8 cellular contexts compared by ENCODE assay signal in the genomic region with DNA sequence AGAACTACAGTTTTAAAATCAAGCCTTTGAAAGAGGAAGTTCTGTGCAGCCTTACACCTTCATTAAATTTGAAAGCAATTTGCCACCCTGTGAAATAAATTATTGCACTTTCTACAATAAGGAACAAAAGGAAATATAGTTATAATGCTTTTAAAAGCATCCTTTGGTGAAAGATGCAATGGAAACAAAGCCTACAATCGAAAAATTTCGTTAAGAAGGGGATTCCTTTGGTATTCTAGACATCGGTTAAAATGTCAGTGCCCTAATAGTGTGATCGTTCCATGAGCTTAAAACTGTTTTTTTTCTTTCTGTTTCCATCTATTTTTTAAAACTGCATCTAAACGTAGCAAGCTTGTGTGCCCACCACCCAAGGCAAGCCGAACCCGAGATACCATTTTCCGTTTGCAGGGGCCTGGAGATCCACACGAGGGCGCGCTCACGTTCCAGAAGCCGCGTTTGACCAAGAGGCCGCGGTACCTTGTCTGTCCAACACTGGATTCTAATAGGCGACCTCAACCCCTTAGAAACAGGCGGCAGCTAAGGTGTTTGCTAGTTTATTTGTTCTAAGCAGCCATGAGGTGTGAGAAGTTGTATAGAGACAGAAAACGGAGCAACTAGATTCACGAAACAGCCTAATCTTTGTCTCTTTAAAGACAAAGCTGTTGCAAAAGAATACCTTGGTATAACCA. TPM values are rescaled to one million over a fixed set of nuclear protein-coding genes. Genes with fewer than 3 reads are reported as not detected.
DNase-seq lines count a peak whose midpoint lies in the region; ATAC-seq and TF ChIP-seq lines count a peak whose summit lies in the region.

No MANE protein-coding gene starts in this region.

- CTCF ChIA-PET in Panc1 (lab: Charles Lee): interaction anchor here (0.6 to 0.7 kb wide), 2 partner anchors 10 to 1036 kb away, joined by 3 to 4 read pairs; no protein-coding TSS in a partner anchor

- DNase-seq in D341Med (ENCODE audit: low spot score) (peak; percentile 69), Panc1 (ENCODE audit: low read depth, low spot score) (no peak), fibroblast of pulmonary artery (ENCODE audit: low read depth) (peak; percentile 47), tibial artery (no peak), vagina (ENCODE audit: extremely low spot score in 2 of 2) (no peak)
- DNase-seq in effector CD4-positive, alpha-beta T cell: no peak

- H3K4me1 ChIP-seq in Panc1 (ENCODE audit: control insufficient read depth, insufficient read depth, low read length) (0 out of 2 replicates have a peak, but pooled peaks cover 3% of the 10 kb centered on the region), tibial artery (peaks cover 0 to 33% (median 27%) of the 10 kb centered on the region in 4 donors), vagina (peaks cover 56% of the 10 kb centered on the region)

- no peaks in the 10 kb centered on the region for H3K9me3 ChIP-seq in Panc1 (ENCODE audit: control insufficient read depth, insufficient read depth, low read depth, low read length)
- no peaks in the 10 kb centered on the region for H3K9me3 ChIP-seq in tibial artery
- H3K9me3 ChIP-seq in vagina: no peaks in the 10 kb centered on the region

- peak; percentile 61 for ATAC-seq in HG03439 (IDR thresholded peaks at IDR 0.05; ENCODE audit: unreplicated experiment)
- peak; percentile 76 for ATAC-seq in Panc1
- no peak for ATAC-seq in HG03175 (IDR thresholded peaks at IDR 0.05; ENCODE audit: unreplicated experiment)

- TF ChIP-seq CTCF in Panc1 (IDR thresholded peaks at IDR 0.05): peak; percentile 96
- TF ChIP-seq CTCF in fibroblast of pulmonary artery (IDR thresholded peaks at IDR 0.05; ENCODE audit: low read length, missing control alignments): peak; percentile 69
- peak; percentile 26 to 37 for TF ChIP-seq CTCF in tibial artery (IDR thresholded peaks at IDR 0.05)
- no peak for TF ChIP-seq CTCF in vagina (IDR thresholded peaks at IDR 0.05)

- in situ Hi-C loops in Panc1 (cut with HindIII; ENCODE audit: low pct_unique_long_range_greater_than_20kb, low sequenced_read_pairs): no loop called here

- POLR2A ChIA-PET in Panc1 (lab: Charles Lee): no interaction called here

- H3K36me3 ChIP-seq in Panc1 (ENCODE audit: control insufficient read depth, insufficient read depth, low read length) (no peaks in the 10 kb centered on the region), tibial artery (no peaks in the 10 kb centered on the region), vagina (no peaks in the 10 kb centered on the region)

- H3K4me3 ChIP-seq in Panc1 (ENCODE audit: low read depth in 2 of 2, low read length in 2 of 2) (no peak overlapping the region), fibroblast of pulmonary artery (replicated peaks; ENCODE audit: low read depth, low read length) (no peak overlapping the region), tibial artery (no peak overlapping the region), vagina (peak overlapping the region in 1 of 2 donors; percentile 3)

- no peak overlapping the region for H3K27ac ChIP-seq in Panc1 (ENCODE audit: low read length)
- no peak overlapping the region for H3K27ac ChIP-seq in tibial artery
- no peak overlapping the region for H3K27ac ChIP-seq in vagina

- H3K27me3 ChIP-seq in Panc1 (ENCODE audit: control insufficient read depth, insufficient read depth, low read length): peaks cover 5% of the 10 kb centered on the region; the same call in 1 of the 2 replicates
- peaks cover 19 to 99% of the 10 kb centered on the region in 2 donors for H3K27me3 ChIP-seq in tibial artery
- H3K27me3 ChIP-seq in vagina: no peaks in the 10 kb centered on the region

- intact Hi-C loops in Panc1 (cut with micrococcal nuclease; ENCODE audit: unreplicated experiment) (no loop called here), tibial artery (cut with DNase I; ENCODE audit: low total_unique reads) (loop anchor here (10.0 kb wide), 1 partner anchor 1034 kb away; no protein-coding TSS in a partner anchor), vagina (cut with DNase I) (no loop called here)

- BruUV-seq in Panc1 (replicated peaks; lab: Mats Ljungman, UMichigan): no TSS peak

- TF ChIP-seq POLR2A in vagina (IDR thresholded peaks at IDR 0.05): no peak

RNA-seq across cellular contexts. Expression of a gene that starts 4.0 kb away (rescaled TPM):
- total RNA-seq in Panc1 (2021; ENCODE audit: unreplicated experiment) (0.49 TPM), vagina (19.4 TPM)
- 0.35 TPM for polyA plus RNA-seq in Panc1 (2012; ENCODE audit: insufficient read length)

RNA-seq across cellular contexts. Expression of a gene that starts 5.5 kb away (rescaled TPM):
- total RNA-seq in Panc1 (2021; ENCODE audit: unreplicated experiment): not detected
- polyA plus RNA-seq in Panc1 (2012; ENCODE audit: insufficient read length): 0.46 TPM
- total RNA-seq in vagina: 19.6 TPM

RNA-seq across cellular contexts. Expression of a gene that starts 11.4 kb away (rescaled TPM):
- total RNA-seq in Panc1 (2021; ENCODE audit: unreplicated experiment): 0.15 TPM
- polyA plus RNA-seq in Panc1 (2012; ENCODE audit: insufficient read length): 0.19 TPM
- total RNA-seq in vagina: 12.5 TPM

RNA-seq across cellular contexts. Expression of a gene that starts 11.5 kb away (rescaled TPM):
- 0.13 TPM for total RNA-seq in Panc1 (2021; ENCODE audit: unreplicated experiment)
- polyA plus RNA-seq in Panc1 (2012; ENCODE audit: insufficient read length): not detected
- total RNA-seq in vagina: 1.7 TPM

RNA-seq across cellular contexts. Expression of a gene that starts 18.4 kb away (rescaled TPM):
- total RNA-seq in Panc1 (2021; ENCODE audit: unreplicated experiment) (not detected), vagina (10.3 TPM)
- polyA plus RNA-seq in Panc1 (2012; ENCODE audit: insufficient read length): not detected

Comparison
In these comparisons a context has a peak if more than half of its experiments do, and no peak if none do; other contexts are left out.
1. DNase-seq: peak in D341Med (single experiment) and fibroblast of pulmonary artery (single experiment); none in Panc1 (single experiment), tibial artery (0 of 2), vagina (0 of 2) and effector CD4-positive, alpha-beta T cell (single experiment).
2. CTCF ChIP-seq: peak in Panc1 (single experiment), fibroblast of pulmonary artery (single experiment) and tibial artery (2 of 2); none in vagina (0 of 3).
3. RNA of a gene that starts 4.0 kb away (total RNA-seq): 19.4 TPM in vagina (single experiment); 0.49 TPM in Panc1 (single experiment); every median in the first group is over 10 times any median in the second.
4. RNA of a gene that starts 5.5 kb away (total RNA-seq): 19.6 TPM in vagina (single experiment); not detected in Panc1 (single experiment); every median in the first group is over 10 times any median in the second.
5. RNA of a gene that starts 11.4 kb away (total RNA-seq): 12.5 TPM in vagina (single experiment); 0.15 TPM in Panc1 (single experiment); every median in the first group is over 10 times any median in the second.